ENCODE assay signal across 7 cellular contexts in genomic region chr7:47600199-47601118, GRCh38. TPM values are rescaled to one million over a fixed set of nuclear protein-coding genes. Genes with fewer than 3 reads are reported as not detected.
DNase-seq lines count a peak whose midpoint lies in the region; ATAC-seq and TF ChIP-seq lines count a peak whose summit lies in the region.

No MANE protein-coding gene starts in this region.

- no peak for TF ChIP-seq CTCF in thyroid gland (IDR thresholded peaks at IDR 0.05)

- H3K27me3 ChIP-seq in thyroid gland, result no peaks in the 10 kb centered on the region
- H3K27me3 ChIP-seq in aorta (ENCODE audit: control insufficient read depth in 1 of 2, insufficient read depth in 2 of 2, low read length in 1 of 2), result no peaks in the 10 kb centered on the region

- H3K36me3 ChIP-seq in thyroid gland (no peaks in the 10 kb centered on the region), aorta (ENCODE audit: control insufficient read depth in 1 of 2, insufficient read depth in 2 of 2, low read length in 1 of 2) (no peaks in the 10 kb centered on the region)

- WGBS in thyroid gland, 2 donors, result 65 to 66% methylated on average over 13 to 15 of the region's 15 CpGs
- 50 to 51% methylated on average over 15 of the region's 15 CpGs for WGBS in aorta, 2 donors

- H3K27ac ChIP-seq in thyroid gland (peak overlapping the region; percentile 55 to 66 (median 57)), aorta (ENCODE audit: low read depth in 1 of 2, low read length in 2 of 2) (peak overlapping the region in 1 of 2 donors; percentile 3)

- no peak overlapping the region for H3K4me3 ChIP-seq in thyroid gland (replicated peaks in 1 of 3)
- H3K4me3 ChIP-seq in aorta (ENCODE audit: low read length in 2 of 2), result no peak overlapping the region

- no peaks in the 10 kb centered on the region for H3K9me3 ChIP-seq in thyroid gland
- H3K9me3 ChIP-seq in aorta (ENCODE audit: control insufficient read depth, low read length), result no peaks in the 10 kb centered on the region

- intact Hi-C loops in thyroid gland (cut with DNase I), result no loop called here
- intact Hi-C loops in aorta (cut with DNase I), result no loop called here

- DNase-seq in MV-4-11 (lab: John Stamatoyannopoulos, UW), result peak; percentile 62
- peak; percentile 61 for DNase-seq in fibroblast of gingiva (ENCODE audit: low read depth)
- peak; percentile 65 to 77 for DNase-seq in thyroid gland
- no peak for DNase-seq in DMS53 (lab: John Stamatoyannopoulos, UW)
- DNase-seq in aorta, result no peak
- no peak for DNase-seq in stimulated activated CD4-positive, alpha-beta T cell treated with anti-CD3 and anti-CD28 coated beads, Interleukin-12 subunit alpha, Interleukin-12 subunit beta, amount 100 ng/mL, for 4 hours

- H3K4me1 ChIP-seq in thyroid gland, result peaks cover 30 to 50% of the 10 kb centered on the region in 2 donors
- peaks cover 0 to 3% of the 10 kb centered on the region in 2 donors for H3K4me1 ChIP-seq in aorta (ENCODE audit: control insufficient read depth in 1 of 2, insufficient read depth in 2 of 2, low read length in 2 of 2)

- no peak for TF ChIP-seq POLR2A in thyroid gland (IDR thresholded peaks at IDR 0.05)

- peak; percentile 50 for ATAC-seq in GM21529 (IDR thresholded peaks at IDR 0.05; ENCODE audit: unreplicated experiment)
- no peak for ATAC-seq in aorta (ENCODE audit: low FRiP score)

RNA-seq across cellular contexts. Expression of gene TNS3, which starts 18.5 kb away (rescaled TPM):
- total RNA-seq in thyroid gland, result 10 to 100 TPM; 65.8 to 93.0 (median 80.7) TPM
- 100 to 1,000 TPM; 117 to 140 TPM for total RNA-seq in aorta
- 10 to 100 TPM; 40.5 to 56.1 TPM for polyA plus RNA-seq in aorta

Comparison
In these comparisons a context has a peak if more than half of its experiments do, and no peak if none do; other contexts are left out.
1. DNase-seq: peak in MV-4-11 (single experiment), fibroblast of gingiva (single experiment) and thyroid gland (2 of 2); none in DMS53 (single experiment), aorta (0 of 2) and stimulated activated CD4-positive, alpha-beta T cell treated with anti-CD3 and anti-CD28 coated beads, Interleukin-12 subunit alpha, Interleukin-12 subunit beta, amount 100 ng/mL, for 4 hours (single experiment).